8 cellular contexts compared by ENCODE assay signal in genomic region chr16:8964462-8964861, GRCh38. TPM values are rescaled to one million over a fixed set of nuclear protein-coding genes. Genes with fewer than 3 reads are reported as not detected.
DNase-seq lines count a peak whose midpoint lies in the region; ATAC-seq and TF ChIP-seq lines count a peak whose summit lies in the region.

No MANE protein-coding gene starts in this region.

- CTCF ChIA-PET in RWPE1 (lab: Yijun Ruan, JAX): interaction anchor here (0.5 kb wide), 1 partner anchor 88 kb away, joined by 3 read pairs; no protein-coding TSS in a partner anchor

- H3K4me3 ChIP-seq in esophagus squamous epithelium (peak overlapping the region; percentile 49 to 94 (median 61)), prostate gland (peak overlapping the region; percentile 41 to 45)

- H3K9me3 ChIP-seq in esophagus squamous epithelium: no peaks in the 10 kb centered on the region
- no peaks in the 10 kb centered on the region for H3K9me3 ChIP-seq in prostate gland

- POLR2A ChIA-PET in RWPE1 (lab: Yijun Ruan, JAX; ENCODE audit: low non-redundant PET): no interaction called here

- TF ChIP-seq CTCF in RWPE1 (conservative IDR thresholded peaks at IDR 0.05; ENCODE audit: low read depth) (no peak), esophagus squamous epithelium (IDR thresholded peaks at IDR 0.05) (no peak), prostate gland (IDR thresholded peaks at IDR 0.05) (no peak)

- H3K36me3 ChIP-seq in esophagus squamous epithelium (no peaks in the 10 kb centered on the region), prostate gland (no peaks in the 10 kb centered on the region)

- H3K27me3 ChIP-seq in esophagus squamous epithelium (no peaks in the 10 kb centered on the region), prostate gland (replicated peaks; ENCODE audit: insufficient read depth) (no peaks in the 10 kb centered on the region)

- TF ChIP-seq POLR2A in esophagus squamous epithelium (IDR thresholded peaks at IDR 0.05) (no peak), prostate gland (IDR thresholded peaks at IDR 0.05) (no peak)

- DNase-seq in ELF-1 (ENCODE audit: low read depth, low spot score): peak; percentile 37
- no peak for DNase-seq in RWPE1 (ENCODE audit: low spot score)
- DNase-seq in esophagus squamous epithelium (lab: John Stamatoyannopoulos, UW): no peak
- DNase-seq in prostate gland (ENCODE audit: low spot score): no peak
- DNase-seq in NAMALWA (ENCODE audit: low spot score): no peak
- no peak for DNase-seq in NCI-H2196 treated with DMSO at 0.1 percent for 48 hours (lab: John Stamatoyannopoulos, UW; ENCODE audit: unreplicated experiment)
- DNase-seq in NCI-H1417 (lab: John Stamatoyannopoulos, UW): no peak

- intact Hi-C loops in esophagus squamous epithelium (cut with DNase I): no loop called here
- intact Hi-C loops in prostate gland (cut with DNase I): loop anchor here (5.0 kb wide), 1 partner anchor 133 kb away; no protein-coding TSS in a partner anchor

- peaks cover 26 to 73% (median 39%) of the 10 kb centered on the region in 3 donors for H3K4me1 ChIP-seq in esophagus squamous epithelium
- peaks cover 4% of the 10 kb centered on the region for H3K4me1 ChIP-seq in prostate gland (replicated peaks)

- 51 to 53% methylated on average over 4 to 6 of the region's 6 CpGs for WGBS in esophagus squamous epithelium, 2 donors
- WGBS in prostate gland: 52% methylated on average over 6 of the region's 6 CpGs

- peak overlapping the region; percentile 75 for H3K27ac ChIP-seq in RWPE1
- H3K27ac ChIP-seq in esophagus squamous epithelium: peak overlapping the region; percentile 88 to 97 (median 90)
- peak overlapping the region; percentile 72 for H3K27ac ChIP-seq in prostate gland

- no peak for ATAC-seq in GM21515 (IDR thresholded peaks at IDR 0.05; ENCODE audit: unreplicated experiment)

RNA-seq across cellular contexts. Expression of gene USP7, which starts 0.8 kb away (rescaled TPM):
- total RNA-seq in esophagus squamous epithelium: 100 to 1,000 TPM in 2 of 4 donors, 10 to 100 TPM in 2; 62.5 to 109 (median 89.1) TPM
- total RNA-seq in prostate gland: 10 to 100 TPM; 60.2 to 84.9 TPM
